In the genomic region with DNA sequence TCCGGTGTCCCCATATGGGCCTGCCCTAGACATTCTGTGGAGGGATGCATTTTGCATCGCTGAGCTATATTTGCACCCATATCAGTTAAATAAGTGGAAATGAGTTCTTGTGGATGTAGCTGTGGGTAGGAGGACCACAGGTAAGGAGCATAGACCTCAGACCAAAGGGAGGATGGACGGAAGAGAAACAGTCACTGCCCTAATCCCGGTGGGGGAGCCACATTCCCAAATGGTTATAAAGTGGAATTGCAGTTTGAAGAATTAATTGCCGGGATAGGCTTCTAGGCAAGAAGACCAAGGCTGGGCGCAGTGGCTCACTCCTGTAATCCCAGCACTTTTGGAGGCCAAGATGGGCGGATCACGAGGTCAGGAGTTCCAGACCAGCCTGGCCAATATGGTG, we compare ENCODE assay signal across 14 cellular contexts. TPM values are rescaled to one million over a fixed set of nuclear protein-coding genes. Genes with fewer than 3 reads are reported as not detected.
A peak's percentile ranks its signal among the peaks of the same experiment; 100 is the strongest.
DNase-seq lines count a peak whose midpoint lies in the region; ATAC-seq, FAIRE-seq and TF ChIP-seq lines count a peak whose summit lies in the region.
"Had no signal": no experiment of that assay in that cellular context is flagged by ENCODE, and none has a peak within 500 bp of the region (broad histone marks: within the 10 kb centered on the region; RNA-seq: fewer than 3 reads in every experiment).

No MANE protein-coding gene starts in this region.

- no peaks in the 10 kb centered on the region for H3K27me3 ChIP-seq in keratinocyte (ENCODE audit: control insufficient read depth, extremely low read depth, insufficient read depth, low read length)
- H3K27me3 ChIP-seq in subcutaneous abdominal adipose tissue (ENCODE audit: control insufficient read depth in 5 of 5, insufficient read depth in 4 of 5, low read length in 5 of 5): no peaks in the 10 kb centered on the region
- H3K27me3 ChIP-seq in colonic mucosa: no peaks in the 10 kb centered on the region
- H3K27me3 ChIP-seq in mesendoderm (ENCODE audit: insufficient read depth, low read length, poor library complexity): no peaks in the 10 kb centered on the region
- no peaks in the 10 kb centered on the region for H3K27me3 ChIP-seq in heart left ventricle

- H2BK5ac ChIP-seq in mesendoderm (ENCODE audit: low read length): no peak overlapping the region

- H4K8ac ChIP-seq in mesendoderm (ENCODE audit: low read depth, low read length): no peak overlapping the region

- no peak for FAIRE-seq in keratinocyte (lab: Jason Lieb, UNC)
- FAIRE-seq: bronchial epithelial cell, HTR-8/SVneo had no signal

- peak overlapping the region; percentile 18 for H3K27ac Mint-ChIP-seq in activated naive CD4-positive, alpha-beta T cell treated with anti-CD3 and anti-CD28 coated beads for 36 hours
- H3K27ac Mint-ChIP-seq in activated CD8-positive, alpha-beta T cell treated with anti-CD3 and anti-CD28 coated beads for 36 hours: peak overlapping the region; percentile 89

- H3K9me1 ChIP-seq in keratinocyte (ENCODE audit: control insufficient read depth, extremely low read depth, insufficient read depth, low read length): no peaks in the 10 kb centered on the region

- peaks cover 10% of the 10 kb centered on the region for H3K36me3 Mint-ChIP-seq in activated naive CD4-positive, alpha-beta T cell treated with anti-CD3 and anti-CD28 coated beads for 36 hours (ENCODE audit: low read depth)
- H3K36me3 Mint-ChIP-seq in activated CD8-positive, alpha-beta T cell treated with anti-CD3 and anti-CD28 coated beads for 36 hours (ENCODE audit: low read depth): peaks cover 27% of the 10 kb centered on the region

- intact Hi-C loops in activated naive CD4-positive, alpha-beta T cell treated with anti-CD3 and anti-CD28 coated beads for 36 hours (cut with micrococcal nuclease): no loop called here
- intact Hi-C loops in activated CD8-positive, alpha-beta T cell treated with anti-CD3 and anti-CD28 coated beads for 36 hours (cut with micrococcal nuclease): no loop called here
- intact Hi-C loops in colonic mucosa (cut with DNase I): loop anchor here (10.0 kb wide), 1 partner anchor 58 kb away; the partner anchor contains the start of genes THAP8 and WDR62
- intact Hi-C loops in heart left ventricle (cut with DNase I): loop anchor here in 5 of 10 donors (5.0 to 10.0 kb wide), 4 partner anchors 56 to 171 kb away; partner anchors contain the start of genes OVOL3 (in 3 of the 5), POLR2I (in 3 of the 5), THAP8 (in 2 of the 5) and WDR62 (in 2 of the 5)

- no peak for ATAC-seq in activated CD8-positive, alpha-beta T cell treated with anti-CD3 and anti-CD28 coated beads for 36 hours
- no peak for ATAC-seq in heart left ventricle

- H4K20me1 ChIP-seq in keratinocyte (ENCODE audit: control insufficient read depth, extremely low read depth, insufficient read depth, low read length): no peaks in the 10 kb centered on the region

- no peak overlapping the region for H3K4me3 ChIP-seq in keratinocyte (ENCODE audit: control insufficient read depth in 2 of 3, extremely low read depth in 1 of 3, insufficient read depth in 2 of 3, low read depth in 1 of 3, low read length in 3 of 3)
- peak overlapping the region in 1 of 5 donors; percentile 88 for H3K4me3 ChIP-seq in subcutaneous abdominal adipose tissue (ENCODE audit: low read depth in 1 of 5, low read length in 5 of 5)
- H3K4me3 ChIP-seq in colonic mucosa: no peak overlapping the region
- no peak overlapping the region for H3K4me3 ChIP-seq in mesendoderm (ENCODE audit: low read length)
- H3K4me3 ChIP-seq in heart left ventricle: peak overlapping the region in 5 of 12 donors; percentile 67 to 92 (median 83)

- H2AFZ ChIP-seq in keratinocyte (ENCODE audit: control insufficient read depth, low read length): no peak overlapping the region

- H2AK5ac ChIP-seq in mesendoderm (ENCODE audit: low read length): no peak overlapping the region

- no peak overlapping the region for H3K4ac ChIP-seq in mesendoderm (ENCODE audit: low read depth, low read length)

- no peak overlapping the region for H4K5ac ChIP-seq in mesendoderm (ENCODE audit: low read length)

- H3K4me1 ChIP-seq in keratinocyte (ENCODE audit: control insufficient read depth, extremely low read depth, insufficient read depth, low read length) (peaks cover 24% of the 10 kb centered on the region), subcutaneous abdominal adipose tissue (ENCODE audit: control insufficient read depth in 5 of 5, insufficient read depth in 5 of 5, low read length in 5 of 5) (peaks cover 2 to 40% (median 29%) of the 10 kb centered on the region in 5 donors), colonic mucosa (no peaks in the 10 kb centered on the region), mesendoderm (ENCODE audit: control insufficient read depth, low read depth, low read length) (peaks cover 2% of the 10 kb centered on the region), heart left ventricle (peaks cover 4 to 43% (median 25%) of the 10 kb centered on the region in 12 donors)

- TF ChIP-seq CTCF in activated CD8-positive, alpha-beta T cell treated with anti-CD3 and anti-CD28 coated beads for 36 hours (IDR thresholded peaks at IDR 0.05): no peak
- TF ChIP-seq CTCF in keratinocyte (optimal IDR thresholded peaks at IDR 0.05 in 1 of 3, IDR thresholded peaks at IDR 0.05 in 1 of 3, conservative IDR thresholded peaks at IDR 0.05 in 1 of 3; ENCODE audit: extremely low read depth in 1 of 3, insufficient read depth in 2 of 3, low read length in 3 of 3): no peak
- TF ChIP-seq CTCF in colonic mucosa (IDR thresholded peaks at IDR 0.05): no peak
- no peak for TF ChIP-seq CTCF in heart left ventricle (IDR thresholded peaks at IDR 0.05)

- POLR2A ChIA-PET in activated CD8-positive, alpha-beta T cell treated with anti-CD3 and anti-CD28 coated beads for 36 hours (lab: Charles Lee): interaction anchor here (0.8 to 1.8 kb wide), 2 partner anchors 15 to 128 kb away, joined by 3 to 5 read pairs; no protein-coding TSS in a partner anchor

- H3K9me3 Mint-ChIP-seq in activated naive CD4-positive, alpha-beta T cell treated with anti-CD3 and anti-CD28 coated beads for 36 hours: no peaks in the 10 kb centered on the region
- H3K9me3 Mint-ChIP-seq in activated CD8-positive, alpha-beta T cell treated with anti-CD3 and anti-CD28 coated beads for 36 hours: no peaks in the 10 kb centered on the region

- no peak overlapping the region for H3K23ac ChIP-seq in mesendoderm (ENCODE audit: low read length)

- peaks cover 37% of the 10 kb centered on the region for H3K4me1 Mint-ChIP-seq in activated naive CD4-positive, alpha-beta T cell treated with anti-CD3 and anti-CD28 coated beads for 36 hours (ENCODE audit: low read depth)
- H3K4me1 Mint-ChIP-seq in activated CD8-positive, alpha-beta T cell treated with anti-CD3 and anti-CD28 coated beads for 36 hours (ENCODE audit: low read depth): peaks cover 38% of the 10 kb centered on the region

- DNase-seq in activated naive CD4-positive, alpha-beta T cell treated with anti-CD3 and anti-CD28 coated beads for 36 hours: no peak
- DNase-seq in activated naive CD4-positive, alpha-beta T cell treated with anti-CD3 and anti-CD28 coated beads, Interleukin-2, amount 50 U/mL, for 16 hours: no peak
- DNase-seq in activated CD8-positive, alpha-beta T cell treated with anti-CD3 and anti-CD28 coated beads for 36 hours: no peak
- DNase-seq in keratinocyte (ENCODE audit: low read depth, low spot score) (no peak), colonic mucosa (no peak), mesendoderm (no peak), heart left ventricle (no peak)
- DNase-seq: activated CD4-positive, alpha-beta T cell treated with anti-CD3 and anti-CD28 coated beads, Interleukin-2, amount 50 U/mL, for 48 hours; foreskin fibroblast; NCI-H2081 treated with DMSO at 0.1 percent for 48 hours; Right ventricle myocardium superior had no signal

- H3K9me3 ChIP-seq in keratinocyte (ENCODE audit: control insufficient read depth, low read depth, low read length) (no peaks in the 10 kb centered on the region), subcutaneous abdominal adipose tissue (ENCODE audit: control insufficient read depth in 5 of 5, low read length in 5 of 5) (no peaks in the 10 kb centered on the region), colonic mucosa (no peaks in the 10 kb centered on the region), heart left ventricle (no peaks in the 10 kb centered on the region)

- WGBS in mesendoderm (ENCODE audit: extremely low coverage, insufficient coverage, low lambda C conversion rate): no CpG with 5 or more reads among the region's 8 CpGs
- 90 to 95% (median 93%) methylated on average over 8 of the region's 8 CpGs for WGBS in heart left ventricle, 4 donors

- dilution Hi-C loops in keratinocyte (cut with MboI; ENCODE audit: extremely low pct_ligation_motif_present, low sequenced_read_pairs): no loop called here

- no peaks in the 10 kb centered on the region for H3K27me3 Mint-ChIP-seq in activated naive CD4-positive, alpha-beta T cell treated with anti-CD3 and anti-CD28 coated beads for 36 hours (ENCODE audit: low read depth)
- H3K27me3 Mint-ChIP-seq in activated CD8-positive, alpha-beta T cell treated with anti-CD3 and anti-CD28 coated beads for 36 hours: no peaks in the 10 kb centered on the region

- no peak overlapping the region for H3K18ac ChIP-seq in mesendoderm (ENCODE audit: low read length)

- H2BK120ac ChIP-seq in mesendoderm (ENCODE audit: low read depth, low read length): no peak overlapping the region

- H3K36me3 ChIP-seq in keratinocyte (ENCODE audit: control insufficient read depth in 2 of 2, extremely low read depth in 1 of 2, insufficient read depth in 2 of 2, low read length in 2 of 2) (peaks cover 3 to 4% of the 10 kb centered on the region in 2 experiments), subcutaneous abdominal adipose tissue (ENCODE audit: control insufficient read depth in 5 of 5, insufficient read depth in 5 of 5, low read length in 5 of 5) (peaks cover 0 to 26% (median 13%) of the 10 kb centered on the region in 5 donors), colonic mucosa (no peaks in the 10 kb centered on the region), mesendoderm (ENCODE audit: control insufficient read depth, insufficient read depth, low read length) (peaks cover 6% of the 10 kb centered on the region), heart left ventricle (peaks cover 0 to 26% (median 12%) of the 10 kb centered on the region in 9 donors)

- H3K27ac ChIP-seq in keratinocyte (ENCODE audit: control insufficient read depth, insufficient read depth, low read length) (no peak overlapping the region), subcutaneous abdominal adipose tissue (ENCODE audit: low read depth, low read length) (no peak overlapping the region), colonic mucosa (no peak overlapping the region), mesendoderm (ENCODE audit: low read depth, low read length) (no peak overlapping the region), heart left ventricle (peak overlapping the region in 1 of 12 donors; percentile 88)

- H3K56ac ChIP-seq in mesendoderm (ENCODE audit: low read length): no peak overlapping the region

- H3K9ac ChIP-seq in keratinocyte (ENCODE audit: control insufficient read depth, extremely low read depth, insufficient read depth, low read length): no peak overlapping the region
- H3K9ac ChIP-seq in subcutaneous abdominal adipose tissue (ENCODE audit: low read length in 5 of 5): peak overlapping the region in 4 of 5 donors; percentile 85 to 93 (median 92)
- peak overlapping the region in 1 of 2 donors; percentile 82 for H3K9ac ChIP-seq in colonic mucosa (ENCODE audit: low read depth in 2 of 2, low read length in 2 of 2)
- no peak overlapping the region for H3K9ac ChIP-seq in mesendoderm (ENCODE audit: low read length)

- H3K79me2 ChIP-seq in keratinocyte (ENCODE audit: control insufficient read depth, insufficient read depth, low read length) (peaks cover 20% of the 10 kb centered on the region), mesendoderm (ENCODE audit: control insufficient read depth, insufficient read depth, low read length) (peaks cover 6% of the 10 kb centered on the region)

- CTCF ChIA-PET in activated naive CD4-positive, alpha-beta T cell treated with anti-CD3 and anti-CD28 coated beads for 36 hours (lab: Charles Lee): interaction anchor here (1.1 kb wide), 1 partner anchor 38 kb away, joined by 3 read pairs; no protein-coding TSS in a partner anchor
- CTCF ChIA-PET in activated CD8-positive, alpha-beta T cell treated with anti-CD3 and anti-CD28 coated beads for 36 hours (lab: Charles Lee): interaction anchor here (2.2 kb wide), 1 partner anchor 15 kb away, joined by 5 read pairs; no protein-coding TSS in a partner anchor

- H2BK15ac ChIP-seq in mesendoderm (replicated peaks; ENCODE audit: low read depth): no peak overlapping the region

- H3K4me2 ChIP-seq in keratinocyte (ENCODE audit: control insufficient read depth, extremely low read depth, insufficient read depth, low read depth, low read length) (peak overlapping the region; percentile 95), mesendoderm (ENCODE audit: low read length) (no peak overlapping the region)

- H3K4me3 Mint-ChIP-seq in activated naive CD4-positive, alpha-beta T cell treated with anti-CD3 and anti-CD28 coated beads for 36 hours: peak overlapping the region; percentile 97
- H3K4me3 Mint-ChIP-seq in activated CD8-positive, alpha-beta T cell treated with anti-CD3 and anti-CD28 coated beads for 36 hours: peak overlapping the region; percentile 96

- peaks cover 12% of the 10 kb centered on the region for H3K79me1 ChIP-seq in mesendoderm (ENCODE audit: low read length)

- TF ChIP-seq POLR2A in heart left ventricle (IDR thresholded peaks at IDR 0.05): no peak

RNA-seq across cellular contexts. Expression of gene SDHAF1, which starts 1.8 kb away (rescaled TPM):
- 10 to 100 TPM; 13.1 to 13.8 TPM for total RNA-seq in activated naive CD4-positive, alpha-beta T cell treated with anti-CD3 and anti-CD28 coated beads for 36 hours
- 10 to 100 TPM; 22.8 to 24.7 TPM for total RNA-seq in activated CD8-positive, alpha-beta T cell treated with anti-CD3 and anti-CD28 coated beads for 36 hours
- polyA plus RNA-seq in keratinocyte (7.3 to 11.9 TPM (median 8.0 TPM) in 3 replicates), heart left ventricle (10 to 100 TPM in 1 of 2 donors, 1 to 10 TPM in 1; 9.8 to 18.5 TPM)
- polyA plus RNA-seq in keratinocyte (2011; ENCODE audit: low read depth): 3.0 TPM
- 6.0 and 12.4 TPM in 2 replicates for polyA plus RNA-seq in keratinocyte (2011; cell fraction: cytosol; rRNA removed)
- polyA plus RNA-seq in keratinocyte (2011; cell fraction: nucleus; rRNA removed): 8.5 TPM in 2 replicates
- polyA plus RNA-seq in keratinocyte (2012; ENCODE audit: low replicate concordance): 8.5 and 12.8 TPM in 2 replicates
- 1.5 to 3.0 TPM (median 2.7 TPM) in 3 replicates for polyA minus RNA-seq in keratinocyte
- 11.5 TPM for polyA minus RNA-seq in keratinocyte (2011; cell fraction: cytosol; rRNA and poly(A)+ RNA removed)
- 2.6 and 2.8 TPM in 2 replicates for polyA minus RNA-seq in keratinocyte (2011; cell fraction: nucleus; rRNA and poly(A)+ RNA removed)
- total RNA-seq in colonic mucosa (10 to 100 TPM; 25.2 to 31.6 TPM), heart left ventricle (10 to 100 TPM in 8 of 9 donors, 1 to 10 TPM in 1; 9.7 to 41.8 (median 11.4) TPM)
- 13.9 TPM for polyA plus RNA-seq in mesendoderm (2013, experiment 1 of 2)
- polyA plus RNA-seq in mesendoderm (2013, experiment 2 of 2): 14.6 TPM

RNA-seq across cellular contexts. Expression of gene SYNE4, which starts 11.8 kb away (rescaled TPM):
- total RNA-seq in activated naive CD4-positive, alpha-beta T cell treated with anti-CD3 and anti-CD28 coated beads for 36 hours: 1 to 10 TPM; 1.1 to 2.1 TPM
- 1 to 10 TPM; 2.4 to 3.3 TPM for total RNA-seq in activated CD8-positive, alpha-beta T cell treated with anti-CD3 and anti-CD28 coated beads for 36 hours
- polyA plus RNA-seq in keratinocyte (0.19 to 0.72 TPM (median 0.28 TPM) in 3 replicates), heart left ventricle (under 1 TPM; 0.15 to 0.17 TPM)
- 0.39 TPM for polyA plus RNA-seq in keratinocyte (2011; ENCODE audit: low read depth)
- 0.17 TPM in 2 replicates for polyA plus RNA-seq in keratinocyte (2011; cell fraction: cytosol; rRNA removed)
- polyA plus RNA-seq in keratinocyte (2011; cell fraction: nucleus; rRNA removed): 2.3 TPM in 2 replicates
- 0.21 and 1.0 TPM in 2 replicates for polyA plus RNA-seq in keratinocyte (2012; ENCODE audit: low replicate concordance)
- polyA minus RNA-seq in keratinocyte: not detected in 3 replicates
- polyA minus RNA-seq in keratinocyte (2011; cell fraction: cytosol; rRNA and poly(A)+ RNA removed): not detected
- 0.32 and 1.4 TPM in 2 replicates for polyA minus RNA-seq in keratinocyte (2011; cell fraction: nucleus; rRNA and poly(A)+ RNA removed)
- total RNA-seq in colonic mucosa (10 to 100 TPM in 1 of 2 donors, 1 to 10 TPM in 1; 9.3 to 10.1 TPM), heart left ventricle (under 1 TPM in 5 of 9 donors, not detected in 4; 0.12 to 0.50 (median 0.19) TPM)
- 19.1 TPM for polyA plus RNA-seq in mesendoderm (2013, experiment 1 of 2)
- polyA plus RNA-seq in mesendoderm (2013, experiment 2 of 2): 19.3 TPM

RNA-seq across cellular contexts. Expression of gene ALKBH6, which starts 17.2 kb away (rescaled TPM):
- total RNA-seq in activated naive CD4-positive, alpha-beta T cell treated with anti-CD3 and anti-CD28 coated beads for 36 hours: 10 to 100 TPM; 36.9 to 37.8 TPM
- 10 to 100 TPM; 36.5 to 37.5 TPM for total RNA-seq in activated CD8-positive, alpha-beta T cell treated with anti-CD3 and anti-CD28 coated beads for 36 hours
- polyA plus RNA-seq in keratinocyte (27.8 to 37.1 TPM (median 36.7 TPM) in 3 replicates), heart left ventricle (10 to 100 TPM; 13.4 TPM)
- polyA plus RNA-seq in keratinocyte (2011; ENCODE audit: low read depth): 3.5 TPM
- 15.8 and 26.9 TPM in 2 replicates for polyA plus RNA-seq in keratinocyte (2011; cell fraction: cytosol; rRNA removed)
- polyA plus RNA-seq in keratinocyte (2011; cell fraction: nucleus; rRNA removed): 87.0 and 90.7 TPM in 2 replicates
- polyA plus RNA-seq in keratinocyte (2012; ENCODE audit: low replicate concordance): 22.5 and 25.9 TPM in 2 replicates
- 10.6 to 13.3 TPM (median 12.9 TPM) in 3 replicates for polyA minus RNA-seq in keratinocyte
- 20.7 TPM for polyA minus RNA-seq in keratinocyte (2011; cell fraction: cytosol; rRNA and poly(A)+ RNA removed)
- 8.5 and 15.7 TPM in 2 replicates for polyA minus RNA-seq in keratinocyte (2011; cell fraction: nucleus; rRNA and poly(A)+ RNA removed)
- total RNA-seq in colonic mucosa (10 to 100 TPM; 17.0 to 26.2 TPM), heart left ventricle (10 to 100 TPM in 6 of 9 donors, 1 to 10 TPM in 3; 7.3 to 22.5 (median 11.5) TPM)
- 25.6 TPM for polyA plus RNA-seq in mesendoderm (2013, experiment 1 of 2)
- polyA plus RNA-seq in mesendoderm (2013, experiment 2 of 2): 23.7 TPM

RNA-seq across cellular contexts. Expression of gene CLIP3, which starts 35.9 kb away (rescaled TPM):
- total RNA-seq in activated naive CD4-positive, alpha-beta T cell treated with anti-CD3 and anti-CD28 coated beads for 36 hours: under 1 TPM in 1 of 2 experiments, not detected in 1; 0.15 TPM
- 1 to 10 TPM in 1 of 2 experiments, under 1 TPM in 1; 0.74 to 1.2 TPM for total RNA-seq in activated CD8-positive, alpha-beta T cell treated with anti-CD3 and anti-CD28 coated beads for 36 hours
- polyA plus RNA-seq in keratinocyte (0.38 to 0.76 TPM (median 0.63 TPM) in 3 replicates), heart left ventricle (1 to 10 TPM; 1.3 TPM)
- 0.49 TPM for polyA plus RNA-seq in keratinocyte (2011; ENCODE audit: low read depth)
- 0.97 and 1.8 TPM in 2 replicates for polyA plus RNA-seq in keratinocyte (2011; cell fraction: cytosol; rRNA removed)
- polyA plus RNA-seq in keratinocyte (2011; cell fraction: nucleus; rRNA removed): 1.6 and 2.6 TPM in 2 replicates
- 1.5 and 2.9 TPM in 2 replicates for polyA plus RNA-seq in keratinocyte (2012; ENCODE audit: low replicate concordance)
- polyA minus RNA-seq in keratinocyte: 1.3 to 5.5 TPM (median 1.8 TPM) in 3 replicates
- 1.9 TPM for polyA minus RNA-seq in keratinocyte (2011; cell fraction: cytosol; rRNA and poly(A)+ RNA removed)
- polyA minus RNA-seq in keratinocyte (2011; cell fraction: nucleus; rRNA and poly(A)+ RNA removed): 2.0 and 2.3 TPM in 2 replicates
- total RNA-seq in colonic mucosa (10 to 100 TPM in 1 of 2 donors, 1 to 10 TPM in 1; 3.4 to 11.7 TPM), heart left ventricle (1 to 10 TPM; 2.2 to 8.0 (median 4.3) TPM)
- 6.4 TPM for polyA plus RNA-seq in mesendoderm (2013, experiment 1 of 2)
- 6.7 TPM for polyA plus RNA-seq in mesendoderm (2013, experiment 2 of 2)

RNA-seq across cellular contexts. Expression of gene THAP8, which starts 57.3 kb away (rescaled TPM):
- total RNA-seq in activated naive CD4-positive, alpha-beta T cell treated with anti-CD3 and anti-CD28 coated beads for 36 hours: 1 to 10 TPM; 1.1 to 1.2 TPM
- total RNA-seq in activated CD8-positive, alpha-beta T cell treated with anti-CD3 and anti-CD28 coated beads for 36 hours: 1 to 10 TPM; 3.4 to 3.7 TPM
- polyA plus RNA-seq in keratinocyte: 1.4 to 3.6 TPM (median 1.8 TPM) in 3 replicates
- polyA plus RNA-seq in keratinocyte (2011; ENCODE audit: low read depth): 2.8 TPM
- 1.6 and 3.6 TPM in 2 replicates for polyA plus RNA-seq in keratinocyte (2011; cell fraction: cytosol; rRNA removed)
- 1.7 and 2.7 TPM in 2 replicates for polyA plus RNA-seq in keratinocyte (2011; cell fraction: nucleus; rRNA removed)
- 2.6 and 3.7 TPM in 2 replicates for polyA plus RNA-seq in keratinocyte (2012; ENCODE audit: low replicate concordance)
- polyA minus RNA-seq in keratinocyte: 0.66 to 2.6 TPM (median 1.2 TPM) in 3 replicates
- 7.1 TPM for polyA minus RNA-seq in keratinocyte (2011; cell fraction: cytosol; rRNA and poly(A)+ RNA removed)
- 0.47 and 1.8 TPM in 2 replicates for polyA minus RNA-seq in keratinocyte (2011; cell fraction: nucleus; rRNA and poly(A)+ RNA removed)
- 1 to 10 TPM; 3.3 to 4.6 TPM for total RNA-seq in colonic mucosa
- polyA plus RNA-seq in mesendoderm (2013, experiment 1 of 2): 2.2 TPM
- polyA plus RNA-seq in mesendoderm (2013, experiment 2 of 2): 2.1 TPM
- 1 to 10 TPM; 2.3 to 6.0 (median 4.3) TPM for total RNA-seq in heart left ventricle
- polyA plus RNA-seq in heart left ventricle: 1 to 10 TPM; 6.0 to 7.3 TPM

Comparison
In these comparisons a context has a peak if more than half of its experiments do, and no peak if none do; other contexts are left out.
1. H3K9ac ChIP-seq: peak in subcutaneous abdominal adipose tissue (4 of 5); none in keratinocyte (single experiment) and mesendoderm (single experiment).